In genomic region chr11:65975771-65976170, GRCh38 we compare ENCODE assay signal across 29 cellular contexts. TPM values are rescaled to one million over a fixed set of nuclear protein-coding genes. Genes with fewer than 3 reads are reported as not detected.
A peak's percentile ranks its signal among the peaks of the same experiment; 100 is the strongest.
DNase-seq lines count a peak whose midpoint lies in the region; ATAC-seq and TF ChIP-seq lines count a peak whose summit lies in the region.
"Had no signal": no experiment of that assay in that cellular context is flagged by ENCODE, and none has a peak within 500 bp of the region (broad histone marks: within the 10 kb centered on the region; RNA-seq: fewer than 3 reads in every experiment).

No MANE protein-coding gene starts in this region.

- no peak for TF ChIP-seq POLR2A in heart left ventricle (IDR thresholded peaks at IDR 0.05)

- H3K4me1 ChIP-seq in HEK293 (ENCODE audit: control insufficient read depth, insufficient read depth, low read length): no peaks in the 10 kb centered on the region
- no peaks in the 10 kb centered on the region for H3K4me1 ChIP-seq in heart left ventricle
- no peaks in the 10 kb centered on the region for H3K4me1 ChIP-seq in effector memory CD4-positive, alpha-beta T cell (ENCODE audit: control insufficient read depth, insufficient read depth, low read length, poor library complexity, severe bottlenecking)
- H3K4me1 ChIP-seq: ascending aorta had no signal

- intact Hi-C loops in heart left ventricle (cut with DNase I): no loop called here

- WGBS in heart left ventricle, 4 donors: 92 to 97% (median 94%) methylated on average over 9 of the region's 9 CpGs

- POLR2A ChIA-PET in activated CD4-positive, alpha-beta T cell treated with anti-CD3 and anti-CD28 coated beads, Interleukin-2, amount 10 ng/mL, durations not matched to agents 7 days and 5 days (lab: Charles Lee): no interaction called here
- POLR2A ChIA-PET in HEK293 (lab: Yijun Ruan, JAX): interaction anchor here (1.3 kb wide), 1 partner anchor 64 kb away, joined by 7 read pairs; no protein-coding TSS in a partner anchor

- no peak overlapping the region for H3K4me3 ChIP-seq in HEK293 (ENCODE audit: low read depth, low read length)
- H3K4me3 ChIP-seq in heart left ventricle: no peak overlapping the region
- H3K4me3 ChIP-seq in effector memory CD4-positive, alpha-beta T cell (ENCODE audit: insufficient read depth, low read depth, low read length, poor library complexity, severe bottlenecking): no peak overlapping the region
- H3K4me3 ChIP-seq: ascending aorta, dorsolateral prefrontal cortex had no signal

- H3K36me3 ChIP-seq in HEK293 (ENCODE audit: control insufficient read depth in 2 of 2, insufficient read depth in 1 of 2, low read length in 2 of 2): peaks cover 0 to 63% of the 10 kb centered on the region in 2 experiments; a peak in 2 of 3 replicates
- peaks cover 0 to 77% (median 58%) of the 10 kb centered on the region in 9 donors for H3K36me3 ChIP-seq in heart left ventricle
- H3K36me3 ChIP-seq in effector memory CD4-positive, alpha-beta T cell (ENCODE audit: control insufficient read depth, insufficient read depth, low read length): peaks cover 40% of the 10 kb centered on the region

- H3K27ac ChIP-seq in HEK293 (ENCODE audit: extremely low read depth, low read depth, low read length) (no peak overlapping the region), heart left ventricle (no peak overlapping the region)
- no peak overlapping the region for H3K27ac ChIP-seq in effector memory CD4-positive, alpha-beta T cell (ENCODE audit: insufficient read depth, low read length, poor library complexity, severe bottlenecking)
- H3K27ac ChIP-seq: ascending aorta, epithelial cell of prostate had no signal

- no peak for DNase-seq in activated CD4-positive, alpha-beta T cell treated with anti-CD3 and anti-CD28 coated beads, Interleukin-2, amount 10 ng/mL, durations not matched to agents 7 days and 5 days
- no peak for DNase-seq in activated CD4-positive, alpha-beta T cell treated with anti-CD3 and anti-CD28 coated beads, Interleukin-2, amount 50 U/mL, for 48 hours
- no peak for DNase-seq in activated naive CD8-positive, alpha-beta T cell treated with anti-CD3 and anti-CD28 coated beads, Interleukin-2, amount 50 U/mL, for 24 hours
- no peak for DNase-seq in naive B cell
- DNase-seq in inferior parietal cortex (ENCODE audit: extremely low spot score): no peak
- DNase-seq in heart left ventricle: no peak
- DNase-seq in effector memory CD4-positive, alpha-beta T cell: no peak
- DNase-seq: activated B cell treated with CpG ODN at 0.5 μM for 24 hours; activated CD4-positive, alpha-beta T cell treated with anti-CD3 and anti-CD28 coated beads, Interleukin-2, amount 50 U/mL, for 4 hours; activated T-cell treated with anti-CD3 and anti-CD28 coated beads for 4 hours; central memory CD4-positive, alpha-beta T cell; dorsolateral prefrontal cortex; GDM1; GOT3; head of caudate nucleus; left cardiac atrium; NCI-H1105; NCI-H1930; NCI-H2227 treated with DMSO at 0.1 percent for 48 hours; NCI-H82; nucleus accumbens had no signal

- no peaks in the 10 kb centered on the region for H3K27me3 ChIP-seq in heart left ventricle
- no peaks in the 10 kb centered on the region for H3K27me3 ChIP-seq in effector memory CD4-positive, alpha-beta T cell (replicated peaks; ENCODE audit: control insufficient read depth, insufficient read depth, low read length, poor library complexity, severe bottlenecking)
- H3K27me3 ChIP-seq: ascending aorta, dorsolateral prefrontal cortex had no signal

- no peaks in the 10 kb centered on the region for H3K9me3 ChIP-seq in HEK293 (ENCODE audit: control insufficient read depth, insufficient read depth, low read depth, low read length)
- no peaks in the 10 kb centered on the region for H3K9me3 ChIP-seq in heart left ventricle
- H3K9me3 ChIP-seq in effector memory CD4-positive, alpha-beta T cell (ENCODE audit: control insufficient read depth, low read length): no peaks in the 10 kb centered on the region
- H3K9me3 ChIP-seq: ascending aorta had no signal

- peaks cover 1% of the 10 kb centered on the region for H3K4me1 Mint-ChIP-seq in activated CD4-positive, alpha-beta T cell treated with anti-CD3 and anti-CD28 coated beads, Interleukin-2, amount 10 ng/mL, durations not matched to agents 7 days and 5 days
- no peaks in the 10 kb centered on the region for H3K4me1 Mint-ChIP-seq in activated naive CD8-positive, alpha-beta T cell treated with anti-CD3 and anti-CD28 coated beads, Interleukin-2, amount 50 U/mL, for 24 hours
- H3K4me1 Mint-ChIP-seq in naive B cell: peaks cover 0 to 24% (median 17%) of the 10 kb centered on the region in 3 donors
- H3K4me1 Mint-ChIP-seq: activated B cell treated with CpG ODN at 0.5 μM for 24 hours had no signal

- peak overlapping the region; percentile 11 for H3K27ac Mint-ChIP-seq in activated CD4-positive, alpha-beta T cell treated with anti-CD3 and anti-CD28 coated beads, Interleukin-2, amount 10 ng/mL, durations not matched to agents 7 days and 5 days
- H3K27ac Mint-ChIP-seq in activated naive CD8-positive, alpha-beta T cell treated with anti-CD3 and anti-CD28 coated beads, Interleukin-2, amount 50 U/mL, for 24 hours: peak overlapping the region; percentile 26
- H3K27ac Mint-ChIP-seq in naive B cell: peak overlapping the region in 4 of 6 donors; percentile 31 to 53 (median 43)
- H3K27ac Mint-ChIP-seq: activated B cell treated with CpG ODN at 0.5 μM for 24 hours, type B pancreatic cell had no signal

- H3K9me3 Mint-ChIP-seq in activated CD4-positive, alpha-beta T cell treated with anti-CD3 and anti-CD28 coated beads, Interleukin-2, amount 10 ng/mL, durations not matched to agents 7 days and 5 days: no peaks in the 10 kb centered on the region
- H3K9me3 Mint-ChIP-seq in activated naive CD8-positive, alpha-beta T cell treated with anti-CD3 and anti-CD28 coated beads, Interleukin-2, amount 50 U/mL, for 24 hours: no peaks in the 10 kb centered on the region
- no peaks in the 10 kb centered on the region for H3K9me3 Mint-ChIP-seq in naive B cell
- H3K9me3 Mint-ChIP-seq: activated B cell treated with CpG ODN at 0.5 μM for 24 hours, type B pancreatic cell had no signal

- H3K27me3 Mint-ChIP-seq in activated CD4-positive, alpha-beta T cell treated with anti-CD3 and anti-CD28 coated beads, Interleukin-2, amount 10 ng/mL, durations not matched to agents 7 days and 5 days: no peaks in the 10 kb centered on the region
- H3K27me3 Mint-ChIP-seq in activated naive CD8-positive, alpha-beta T cell treated with anti-CD3 and anti-CD28 coated beads, Interleukin-2, amount 50 U/mL, for 24 hours: no peaks in the 10 kb centered on the region
- H3K27me3 Mint-ChIP-seq in naive B cell: no peaks in the 10 kb centered on the region
- H3K27me3 Mint-ChIP-seq: activated B cell treated with CpG ODN at 0.5 μM for 24 hours, type B pancreatic cell had no signal

- ATAC-seq in activated naive CD8-positive, alpha-beta T cell treated with anti-CD3 and anti-CD28 coated beads, Interleukin-2, amount 50 U/mL, for 24 hours: no peak
- ATAC-seq in naive B cell (ENCODE audit: low read depth in 2 of 2) (no peak), heart left ventricle (no peak)
- ATAC-seq: left cardiac atrium, Right ventricle myocardium inferior had no signal

- peaks cover 49% of the 10 kb centered on the region for H3K36me3 Mint-ChIP-seq in activated CD4-positive, alpha-beta T cell treated with anti-CD3 and anti-CD28 coated beads, Interleukin-2, amount 10 ng/mL, durations not matched to agents 7 days and 5 days (ENCODE audit: low read depth)
- peaks cover 18% of the 10 kb centered on the region for H3K36me3 Mint-ChIP-seq in activated naive CD8-positive, alpha-beta T cell treated with anti-CD3 and anti-CD28 coated beads, Interleukin-2, amount 50 U/mL, for 24 hours (ENCODE audit: low read depth)
- peaks cover 14 to 19% of the 10 kb centered on the region in 2 donors for H3K36me3 Mint-ChIP-seq in naive B cell

- CTCF ChIA-PET in activated CD4-positive, alpha-beta T cell treated with anti-CD3 and anti-CD28 coated beads, Interleukin-2, amount 10 ng/mL, durations not matched to agents 7 days and 5 days (lab: Charles Lee): no interaction called here
- CTCF ChIA-PET in HEK293 (lab: Yijun Ruan, JAX): interaction anchor here (1.2 to 1.4 kb wide), 2 partner anchors 88 to 90 kb away, joined by 3 read pairs; no protein-coding TSS in a partner anchor

- H3K4me3 Mint-ChIP-seq in activated CD4-positive, alpha-beta T cell treated with anti-CD3 and anti-CD28 coated beads, Interleukin-2, amount 10 ng/mL, durations not matched to agents 7 days and 5 days: no peak overlapping the region
- H3K4me3 Mint-ChIP-seq in activated naive CD8-positive, alpha-beta T cell treated with anti-CD3 and anti-CD28 coated beads, Interleukin-2, amount 50 U/mL, for 24 hours: no peak overlapping the region
- H3K4me3 Mint-ChIP-seq in naive B cell: peak overlapping the region in 1 of 8 donors; percentile 18
- H3K4me3 Mint-ChIP-seq: activated B cell treated with CpG ODN at 0.5 μM for 24 hours, type B pancreatic cell had no signal

- no peak for TF ChIP-seq CTCF in HEK293 (tag by site-specific recombination; IDR thresholded peaks at IDR 0.05)
- no peak for TF ChIP-seq CTCF in heart left ventricle (IDR thresholded peaks at IDR 0.05)

RNA-seq across cellular contexts. Expression of gene SART1, which starts 14.2 kb away (rescaled TPM):
- total RNA-seq in activated CD4-positive, alpha-beta T cell treated with anti-CD3 and anti-CD28 coated beads, Interleukin-2, amount 10 ng/mL, durations not matched to agents 7 days and 5 days: 10 to 100 TPM; 79.6 to 81.7 TPM
- polyA plus RNA-seq in naive B cell (ENCODE audit: low read depth in 6 of 6) (10 to 100 TPM; 13.9 to 39.7 (median 18.3) TPM), heart left ventricle (10 to 100 TPM; 40.4 to 70.1 TPM)
- total RNA-seq in heart left ventricle: 10 to 100 TPM; 21.6 to 57.2 (median 31.1) TPM

RNA-seq across cellular contexts. Expression of gene EIF1AD, which starts 26.2 kb away (rescaled TPM):
- 10 to 100 TPM; 50.4 to 54.4 TPM for total RNA-seq in activated CD4-positive, alpha-beta T cell treated with anti-CD3 and anti-CD28 coated beads, Interleukin-2, amount 10 ng/mL, durations not matched to agents 7 days and 5 days
- polyA plus RNA-seq in naive B cell (ENCODE audit: low read depth in 6 of 6): 10 to 100 TPM in 5 of 6 donors, 1 to 10 TPM in 1; 4.9 to 34.2 (median 20.1) TPM
- total RNA-seq in heart left ventricle: 10 to 100 TPM; 13.0 to 25.2 (median 20.7) TPM
- polyA plus RNA-seq in heart left ventricle: 10 to 100 TPM; 12.9 to 44.0 TPM

RNA-seq across cellular contexts. Expression of gene BANF1, which starts 26.5 kb away (rescaled TPM):
- 100 to 1,000 TPM; 223 to 236 TPM for total RNA-seq in activated CD4-positive, alpha-beta T cell treated with anti-CD3 and anti-CD28 coated beads, Interleukin-2, amount 10 ng/mL, durations not matched to agents 7 days and 5 days
- polyA plus RNA-seq in naive B cell (ENCODE audit: low read depth in 6 of 6) (100 to 1,000 TPM; 162 to 247 (median 189) TPM), heart left ventricle (100 to 1,000 TPM; 220 to 345 TPM)
- total RNA-seq in heart left ventricle: 100 to 1,000 TPM in 7 of 9 donors, 10 to 100 TPM in 2; 68.7 to 227 (median 187) TPM

RNA-seq across cellular contexts. Expression of gene TSGA10IP, which starts 30.5 kb away (rescaled TPM):
- not detected for total RNA-seq in activated CD4-positive, alpha-beta T cell treated with anti-CD3 and anti-CD28 coated beads, Interleukin-2, amount 10 ng/mL, durations not matched to agents 7 days and 5 days
- not detected for polyA plus RNA-seq in naive B cell (ENCODE audit: low read depth in 6 of 6)
- under 1 TPM in 1 of 9 donors, not detected in 8; 0.51 TPM for total RNA-seq in heart left ventricle
- not detected for polyA plus RNA-seq in heart left ventricle
- total RNA-seq: A172, activated B cell treated with CpG ODN at 0.5 μM for 24 hours, ascending aorta, left cardiac atrium, OCI-LY7, pulmonary artery endothelial cell, Right ventricle myocardium inferior had no signal

RNA-seq across cellular contexts. Expression of gene CST6, which starts 36.0 kb away (rescaled TPM):
- not detected for total RNA-seq in activated CD4-positive, alpha-beta T cell treated with anti-CD3 and anti-CD28 coated beads, Interleukin-2, amount 10 ng/mL, durations not matched to agents 7 days and 5 days
- polyA plus RNA-seq in naive B cell (ENCODE audit: low read depth in 6 of 6): not detected
- total RNA-seq in heart left ventricle: 1 to 10 TPM in 3 of 9 donors, under 1 TPM in 1, not detected in 5; 0.87 to 8.3 (median 2.3) TPM
- 1 to 10 TPM in 1 of 2 donors, not detected in 1; 6.3 TPM for polyA plus RNA-seq in heart left ventricle
- total RNA-seq: A172, activated B cell treated with CpG ODN at 0.5 μM for 24 hours, OCI-LY7, Right ventricle myocardium inferior had no signal
